ENCODE assay signal across 8 cellular contexts in genomic region chr19:18416778-18417249, GRCh38. TPM values are rescaled to one million over a fixed set of nuclear protein-coding genes. Genes with fewer than 3 reads are reported as not detected.
DNase-seq lines count a peak whose midpoint lies in the region; TF ChIP-seq lines count a peak whose summit lies in the region.

No MANE protein-coding gene starts in this region.

- peak overlapping the region; percentile 92 for H3K27ac Mint-ChIP-seq in activated T-helper 1 cell treated with anti-CD3 and anti-CD28 coated beads, Interleukin-12 subunit alpha, Interleukin-12 subunit beta, Interleukin-2, Interleukin-4 antibody, amounts not matched to agents 30 ng/mL and 10 ng/mL and 1 ng/mL, durations not matched to agents 14 hours and 24 hours and 36 hours

- WGBS in esophagus squamous epithelium, 2 donors = 0% methylated on average over 2 to 18 of the region's 44 CpGs

- DNase-seq in AG20443 (ENCODE audit: low spot score) (peak; percentile 91), HL-60 (ENCODE audit: low read depth in 1 of 2, low spot score in 1 of 2) (peak; percentile 84 to 92), NOMO-1 treated with DMSO at 0.1 percent for 48 hours (lab: John Stamatoyannopoulos, UW; ENCODE audit: unreplicated experiment) (peak; percentile 86), esophagus squamous epithelium (lab: John Stamatoyannopoulos, UW) (no peak), pons (ENCODE audit: low spot score) (no peak)
- peak; percentile 60 for DNase-seq in activated T-helper 1 cell treated with anti-CD3 and anti-CD28 coated beads, Interleukin-12 subunit alpha, Interleukin-12 subunit beta, Interleukin-2, Interleukin-4 antibody, amounts not matched to agents 30 ng/mL and 10 ng/mL and 1 ng/mL, durations not matched to agents 14 hours and 24 hours and 36 hours (ENCODE audit: low spot score)

- no peaks in the 10 kb centered on the region for H3K9me3 ChIP-seq in esophagus squamous epithelium
- H3K9me3 ChIP-seq in mucosa of stomach (ENCODE audit: control insufficient read depth, low read length) = no peaks in the 10 kb centered on the region
- no peaks in the 10 kb centered on the region for H3K9me3 ChIP-seq in subcutaneous abdominal adipose tissue (ENCODE audit: control insufficient read depth in 5 of 5, low read length in 5 of 5)

- peak in 1 of 4 donors; percentile 5 for TF ChIP-seq POLR2A in esophagus squamous epithelium (IDR thresholded peaks at IDR 0.05)

- peak overlapping the region; percentile 72 for H3K4me3 Mint-ChIP-seq in activated T-helper 1 cell treated with anti-CD3 and anti-CD28 coated beads, Interleukin-12 subunit alpha, Interleukin-12 subunit beta, Interleukin-2, Interleukin-4 antibody, amounts not matched to agents 30 ng/mL and 10 ng/mL and 1 ng/mL, durations not matched to agents 14 hours and 24 hours and 36 hours

- peaks cover 9% of the 10 kb centered on the region for H3K27me3 Mint-ChIP-seq in activated T-helper 1 cell treated with anti-CD3 and anti-CD28 coated beads, Interleukin-12 subunit alpha, Interleukin-12 subunit beta, Interleukin-2, Interleukin-4 antibody, amounts not matched to agents 30 ng/mL and 10 ng/mL and 1 ng/mL, durations not matched to agents 14 hours and 24 hours and 36 hours (ENCODE audit: insufficient read depth)

- TF ChIP-seq CTCF in HL-60 (IDR thresholded peaks at IDR 0.05; ENCODE audit: insufficient read depth, low read length) (no peak), esophagus squamous epithelium (IDR thresholded peaks at IDR 0.05) (no peak)

- no peaks in the 10 kb centered on the region for H3K36me3 ChIP-seq in esophagus squamous epithelium
- H3K36me3 ChIP-seq in mucosa of stomach (ENCODE audit: control insufficient read depth, insufficient read depth, low read length) = no peaks in the 10 kb centered on the region
- no peaks in the 10 kb centered on the region for H3K36me3 ChIP-seq in subcutaneous abdominal adipose tissue (ENCODE audit: control insufficient read depth in 5 of 5, insufficient read depth in 5 of 5, low read length in 5 of 5)

- H3K9me3 Mint-ChIP-seq in activated T-helper 1 cell treated with anti-CD3 and anti-CD28 coated beads, Interleukin-12 subunit alpha, Interleukin-12 subunit beta, Interleukin-2, Interleukin-4 antibody, amounts not matched to agents 30 ng/mL and 10 ng/mL and 1 ng/mL, durations not matched to agents 14 hours and 24 hours and 36 hours = no peaks in the 10 kb centered on the region

- H3K27ac ChIP-seq in HL-60 (replicated peaks) (peak overlapping the region; percentile 98), esophagus squamous epithelium (peak overlapping the region; percentile 67 to 94 (median 92)), subcutaneous abdominal adipose tissue (ENCODE audit: low read depth, low read length) (peak overlapping the region; percentile 86)

- H3K36me3 Mint-ChIP-seq in activated T-helper 1 cell treated with anti-CD3 and anti-CD28 coated beads, Interleukin-12 subunit alpha, Interleukin-12 subunit beta, Interleukin-2, Interleukin-4 antibody, amounts not matched to agents 30 ng/mL and 10 ng/mL and 1 ng/mL, durations not matched to agents 14 hours and 24 hours and 36 hours (ENCODE audit: low read depth) = peaks cover 2% of the 10 kb centered on the region

- intact Hi-C loops in activated T-helper 1 cell treated with anti-CD3 and anti-CD28 coated beads, Interleukin-12 subunit alpha, Interleukin-12 subunit beta, Interleukin-2, Interleukin-4 antibody, amounts not matched to agents 30 ng/mL and 10 ng/mL and 1 ng/mL, durations not matched to agents 14 hours and 24 hours and 36 hours (cut with micrococcal nuclease) = loop anchor here (5.0 kb wide), 4 partner anchors 125 to 225 kb away; partner anchors contain the start of gene MPV17L2
- intact Hi-C loops in esophagus squamous epithelium (cut with DNase I) = no loop called here

- H3K4me1 ChIP-seq in esophagus squamous epithelium (peaks cover 62 to 75% (median 63%) of the 10 kb centered on the region in 3 donors), mucosa of stomach (ENCODE audit: control insufficient read depth, insufficient read depth, low read length) (peaks cover 65% of the 10 kb centered on the region), subcutaneous abdominal adipose tissue (ENCODE audit: control insufficient read depth in 5 of 5, insufficient read depth in 5 of 5, low read length in 5 of 5) (peaks cover 10 to 71% (median 66%) of the 10 kb centered on the region in 5 donors)

- H3K9ac ChIP-seq in mucosa of stomach (ENCODE audit: low read length) (peak overlapping the region; percentile 62), subcutaneous abdominal adipose tissue (ENCODE audit: low read length in 5 of 5) (peak overlapping the region in 4 of 5 donors; percentile 54 to 68 (median 64))

- peaks cover 61% of the 10 kb centered on the region for H3K4me1 Mint-ChIP-seq in activated T-helper 1 cell treated with anti-CD3 and anti-CD28 coated beads, Interleukin-12 subunit alpha, Interleukin-12 subunit beta, Interleukin-2, Interleukin-4 antibody, amounts not matched to agents 30 ng/mL and 10 ng/mL and 1 ng/mL, durations not matched to agents 14 hours and 24 hours and 36 hours (ENCODE audit: low read depth)

- H3K4me3 ChIP-seq in HL-60 (replicated peaks; ENCODE audit: insufficient read depth, low read length) = peak overlapping the region; percentile 28
- H3K4me3 ChIP-seq in esophagus squamous epithelium = peak overlapping the region; percentile 5 to 90 (median 56)
- H3K4me3 ChIP-seq in mucosa of stomach (ENCODE audit: low read length) = peak overlapping the region; percentile 32
- H3K4me3 ChIP-seq in subcutaneous abdominal adipose tissue (ENCODE audit: low read depth in 1 of 5, low read length in 5 of 5) = peak overlapping the region; percentile 44 to 61 (median 57)

- no peaks in the 10 kb centered on the region for H3K27me3 ChIP-seq in HL-60 (ENCODE audit: insufficient read depth, poor library complexity, severe bottlenecking)
- peaks cover 0 to 31% (median 0%) of the 10 kb centered on the region in 4 donors for H3K27me3 ChIP-seq in esophagus squamous epithelium
- peaks cover 14% of the 10 kb centered on the region for H3K27me3 ChIP-seq in mucosa of stomach (ENCODE audit: control insufficient read depth, insufficient read depth, low read length)
- H3K27me3 ChIP-seq in subcutaneous abdominal adipose tissue (ENCODE audit: control insufficient read depth in 5 of 5, insufficient read depth in 4 of 5, low read length in 5 of 5) = peaks cover 0 to 12% (median 0%) of the 10 kb centered on the region in 5 donors

RNA-seq across cellular contexts. Expression of gene SSBP4, which starts 2.4 kb away (rescaled TPM):
- 135 and 141 TPM in 2 replicates for total RNA-seq in activated T-helper 1 cell treated with anti-CD3 and anti-CD28 coated beads, Interleukin-12 subunit alpha, Interleukin-12 subunit beta, Interleukin-2, Interleukin-4 antibody, amounts not matched to agents 30 ng/mL and 10 ng/mL and 1 ng/mL, durations not matched to agents 14 hours and 24 hours and 36 hours
- total RNA-seq in esophagus squamous epithelium = 10 to 100 TPM; 23.7 to 48.1 (median 26.1) TPM

RNA-seq across cellular contexts. Expression of gene LRRC25, which starts 19.4 kb away (rescaled TPM):
- total RNA-seq in activated T-helper 1 cell treated with anti-CD3 and anti-CD28 coated beads, Interleukin-12 subunit alpha, Interleukin-12 subunit beta, Interleukin-2, Interleukin-4 antibody, amounts not matched to agents 30 ng/mL and 10 ng/mL and 1 ng/mL, durations not matched to agents 14 hours and 24 hours and 36 hours = not detected in 2 replicates
- 10 to 100 TPM in 1 of 4 donors, 1 to 10 TPM in 1, under 1 TPM in 2; 0.53 to 10.3 (median 1.9) TPM for total RNA-seq in esophagus squamous epithelium

RNA-seq across cellular contexts. Expression of gene ISYNA1, which starts 21.1 kb away (rescaled TPM):
- total RNA-seq in activated T-helper 1 cell treated with anti-CD3 and anti-CD28 coated beads, Interleukin-12 subunit alpha, Interleukin-12 subunit beta, Interleukin-2, Interleukin-4 antibody, amounts not matched to agents 30 ng/mL and 10 ng/mL and 1 ng/mL, durations not matched to agents 14 hours and 24 hours and 36 hours = 9.0 and 10.7 TPM in 2 replicates
- 10 to 100 TPM in 3 of 4 donors, 1 to 10 TPM in 1; 8.1 to 24.4 (median 14.4) TPM for total RNA-seq in esophagus squamous epithelium

RNA-seq across cellular contexts. Expression of gene GDF15, which starts 30.9 kb away (rescaled TPM):
- total RNA-seq in activated T-helper 1 cell treated with anti-CD3 and anti-CD28 coated beads, Interleukin-12 subunit alpha, Interleukin-12 subunit beta, Interleukin-2, Interleukin-4 antibody, amounts not matched to agents 30 ng/mL and 10 ng/mL and 1 ng/mL, durations not matched to agents 14 hours and 24 hours and 36 hours = not detected in 2 replicates
- total RNA-seq in esophagus squamous epithelium = 1 to 10 TPM in 1 of 4 donors, under 1 TPM in 1, not detected in 2; 0.76 to 2.3 TPM

Comparison
In these comparisons a context has a peak if more than half of its experiments do, and no peak if none do; other contexts are left out.
1. DNase-seq: peak in AG20443 (single experiment), HL-60 (2 of 2), NOMO-1 treated with DMSO at 0.1 percent for 48 hours (single experiment) and activated T-helper 1 cell treated with anti-CD3 and anti-CD28 coated beads, Interleukin-12 subunit alpha, Interleukin-12 subunit beta, Interleukin-2, Interleukin-4 antibody, amounts not matched to agents 30 ng/mL and 10 ng/mL and 1 ng/mL, durations not matched to agents 14 hours and 24 hours and 36 hours (single experiment); none in esophagus squamous epithelium (single experiment) and pons (single experiment).
2. Peak in every context shown above with its lines, with median percentiles within 50 percentile points of each other: H3K27ac ChIP-seq and H3K4me3 ChIP-seq.